Comparison of ENCODE assay signal across 8 cellular contexts in genomic region chr14:38867561-38868150, GRCh38.
DNase-seq lines count a peak whose midpoint lies in the region; ATAC-seq, FAIRE-seq and TF ChIP-seq lines count a peak whose summit lies in the region.

No MANE protein-coding gene starts in this region.

- H3K27me3 ChIP-seq in colonic mucosa = no peaks in the 10 kb centered on the region
- no peaks in the 10 kb centered on the region for H3K27me3 ChIP-seq in left lung

- H3K27ac ChIP-seq in colonic mucosa (no peak overlapping the region), left lung (no peak overlapping the region)

- POLR2A ChIA-PET in activated CD4-positive, alpha-beta T cell treated with anti-CD3 and anti-CD28 coated beads for 36 hours (lab: Charles Lee) = no interaction called here

- peak; percentile 87 for FAIRE-seq in GM19239 (lab: Jason Lieb, UNC)

- no peak overlapping the region for H3K4me3 ChIP-seq in colonic mucosa
- no peak overlapping the region for H3K4me3 ChIP-seq in left lung

- H3K9me3 ChIP-seq in colonic mucosa = no peaks in the 10 kb centered on the region
- peaks cover 0 to 5% of the 10 kb centered on the region in 2 donors for H3K9me3 ChIP-seq in left lung

- no peaks in the 10 kb centered on the region for H3K36me3 Mint-ChIP-seq in activated CD4-positive, alpha-beta T cell treated with anti-CD3 and anti-CD28 coated beads for 36 hours (ENCODE audit: low read depth)

- DNase-seq in CD1c-positive myeloid dendritic cell (ENCODE audit: extremely low spot score) (peak; percentile 64), GM19239 (ENCODE audit: insufficient read length, low spot score) (no peak), NCI-H345 treated with DMSO at 0.1 percent for 48 hours (lab: John Stamatoyannopoulos, UW; ENCODE audit: unreplicated experiment) (peak; percentile 94), colonic mucosa (peak; percentile 85), left lung (peak in 1 of 2 donors; percentile 70)
- peak; percentile 78 for DNase-seq in activated CD4-positive, alpha-beta T cell treated with anti-CD3 and anti-CD28 coated beads for 36 hours
- DNase-seq in stimulated activated CD4-positive, alpha-beta T cell treated with anti-CD3 and anti-CD28 coated beads, TNF-alpha, amount 100 ng/mL, for 48 hours (ENCODE audit: low read depth in 3 of 3) = peak; percentile 16 to 43 (median 17)

- H3K27ac Mint-ChIP-seq in activated CD4-positive, alpha-beta T cell treated with anti-CD3 and anti-CD28 coated beads for 36 hours = no peak overlapping the region

- intact Hi-C loops in activated CD4-positive, alpha-beta T cell treated with anti-CD3 and anti-CD28 coated beads for 36 hours (cut with DNase I, micrococcal nuclease) = loop anchor here (1.0 to 10.0 kb wide), 5 partner anchors 145 to 965 kb away; no protein-coding TSS in a partner anchor
- intact Hi-C loops in colonic mucosa (cut with DNase I) (loop anchor here (5.0 to 10.0 kb wide), 2 partner anchors 145 to 963 kb away; no protein-coding TSS in a partner anchor), left lung (cut with DNase I) (no loop called here)

- H3K9ac ChIP-seq in colonic mucosa (ENCODE audit: low read depth in 2 of 2, low read length in 2 of 2) = no peak overlapping the region

- peak; percentile 78 for TF ChIP-seq CTCF in colonic mucosa (IDR thresholded peaks at IDR 0.05)
- TF ChIP-seq CTCF in left lung (IDR thresholded peaks at IDR 0.05) = peak; percentile 59 to 82

- peak; percentile 86 for ATAC-seq in HG03280 (IDR thresholded peaks at IDR 0.05; ENCODE audit: unreplicated experiment)
- ATAC-seq in activated CD4-positive, alpha-beta T cell treated with anti-CD3 and anti-CD28 coated beads for 36 hours = peak; percentile 78
- ATAC-seq in left lung = peak; percentile 97

- H3K4me1 Mint-ChIP-seq in activated CD4-positive, alpha-beta T cell treated with anti-CD3 and anti-CD28 coated beads for 36 hours = no peaks in the 10 kb centered on the region

- H3K27me3 Mint-ChIP-seq in activated CD4-positive, alpha-beta T cell treated with anti-CD3 and anti-CD28 coated beads for 36 hours = peaks cover 6% of the 10 kb centered on the region

- no peaks in the 10 kb centered on the region for H3K36me3 ChIP-seq in colonic mucosa
- H3K36me3 ChIP-seq in left lung = no peaks in the 10 kb centered on the region

- H3K4me1 ChIP-seq in colonic mucosa (no peaks in the 10 kb centered on the region), left lung (peaks cover 2 to 23% of the 10 kb centered on the region in 2 donors)

- CTCF ChIA-PET in activated CD4-positive, alpha-beta T cell treated with anti-CD3 and anti-CD28 coated beads for 36 hours (lab: Charles Lee) = interaction anchor here (0.6 to 1.9 kb wide), 17 partner anchors 9 to 963 kb away, joined by 3 to 10 read pairs (median 3); no protein-coding TSS in a partner anchor

- peaks cover 2% of the 10 kb centered on the region for H3K9me3 Mint-ChIP-seq in activated CD4-positive, alpha-beta T cell treated with anti-CD3 and anti-CD28 coated beads for 36 hours (ENCODE audit: low read depth)

- no peak overlapping the region for H3K4me3 Mint-ChIP-seq in activated CD4-positive, alpha-beta T cell treated with anti-CD3 and anti-CD28 coated beads for 36 hours

Comparison
In these comparisons a context has a peak if more than half of its experiments do, and no peak if none do; other contexts are left out.
1. intact Hi-C loops: an anchor here in activated CD4-positive, alpha-beta T cell treated with anti-CD3 and anti-CD28 coated beads for 36 hours (1.0 to 10.0 kb wide) and colonic mucosa (5.0 to 10.0 kb wide); none called in left lung.